13 cellular contexts compared by ENCODE assay signal in the genomic region with DNA sequence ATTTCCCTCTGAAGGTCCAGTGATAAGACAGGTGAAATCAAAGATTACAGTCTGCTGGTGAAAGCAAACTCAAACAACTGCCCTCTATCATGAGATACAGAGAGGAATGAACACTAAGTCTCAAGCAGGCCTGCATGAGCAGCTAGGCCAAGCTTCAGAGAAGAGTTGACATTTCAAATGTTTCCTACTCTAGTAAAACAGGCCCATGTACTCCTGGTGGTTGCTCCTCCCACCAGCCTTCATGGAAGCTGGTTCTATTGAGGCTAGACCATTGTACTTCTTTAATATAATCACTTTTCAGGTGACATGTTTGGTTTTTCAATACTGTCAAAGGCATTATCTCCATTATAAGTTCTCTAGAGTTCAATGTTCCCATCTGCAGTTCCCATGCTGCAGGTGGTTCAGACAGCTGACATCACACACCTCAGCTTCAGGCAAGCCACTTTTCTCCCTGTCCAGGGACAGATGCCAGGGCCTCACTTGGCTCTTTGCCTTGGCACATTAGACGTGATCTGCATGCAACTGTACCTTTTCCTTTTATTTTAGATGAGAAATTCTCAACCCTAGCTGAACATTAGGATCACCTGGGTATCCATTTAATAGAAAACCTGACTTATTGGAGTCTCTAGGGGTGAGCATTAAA.
"Had no signal": no experiment of that assay in that cellular context is flagged by ENCODE, and none has a peak within 500 bp of the region (broad histone marks: within the 10 kb centered on the region; RNA-seq: fewer than 3 reads in every experiment).

No MANE protein-coding gene starts in this region.

- DNase-seq: activated CD4-positive, alpha-beta T cell treated with anti-CD3 and anti-CD28 coated beads, Interleukin-2, amount 50 U/mL, for 48 hours; activated naive CD8-positive, alpha-beta T cell treated with anti-CD3 and anti-CD28 coated beads, Interleukin-2, amount 10 ng/mL, durations not matched to agents 7 days and 5 days; foreskin fibroblast; hippocampal formation; left cardiac atrium; midbrain; sigmoid colon; stimulated activated CD4-positive, alpha-beta T cell treated with anti-CD3 and anti-CD28 coated beads, Interleukin-4, amount 100 ng/mL, for 24 hours; stimulated activated naive CD4-positive, alpha-beta T cell had no signal

- H3K27me3 Mint-ChIP-seq: activated naive CD8-positive, alpha-beta T cell treated with anti-CD3 and anti-CD28 coated beads, Interleukin-2, amount 10 ng/mL, durations not matched to agents 7 days and 5 days had no signal

- H3K9me3 ChIP-seq: sigmoid colon had no signal

- H3K27ac ChIP-seq: epithelial cell of prostate, sigmoid colon had no signal

- H3K4me3 ChIP-seq: lung, sigmoid colon had no signal

- H3K9me3 Mint-ChIP-seq: activated naive CD8-positive, alpha-beta T cell treated with anti-CD3 and anti-CD28 coated beads, Interleukin-2, amount 10 ng/mL, durations not matched to agents 7 days and 5 days; type B pancreatic cell had no signal

- H3K4me1 ChIP-seq: sigmoid colon had no signal

- H3K27ac Mint-ChIP-seq: activated naive CD8-positive, alpha-beta T cell treated with anti-CD3 and anti-CD28 coated beads, Interleukin-2, amount 10 ng/mL, durations not matched to agents 7 days and 5 days; type B pancreatic cell had no signal

- H3K4me3 Mint-ChIP-seq: activated naive CD8-positive, alpha-beta T cell treated with anti-CD3 and anti-CD28 coated beads, Interleukin-2, amount 10 ng/mL, durations not matched to agents 7 days and 5 days; nephron; type B pancreatic cell had no signal

- H3K27me3 ChIP-seq: sigmoid colon had no signal
